ENCODE assay signal across 6 cellular contexts in genomic region chr22:20956258-20957117, GRCh38.
DNase-seq lines count a peak whose midpoint lies in the region; ATAC-seq and TF ChIP-seq lines count a peak whose summit lies in the region.

No MANE protein-coding gene starts in this region.

- H3K36me3 ChIP-seq in HUES48 (ENCODE audit: control insufficient read depth, insufficient read depth, low read length), result peaks cover 27% of the 10 kb centered on the region
- H3K36me3 ChIP-seq in parathyroid adenoma (ENCODE audit: control insufficient read depth, insufficient read depth, low read length), result no peaks in the 10 kb centered on the region

- peak overlapping the region; percentile 76 for H3K4me2 ChIP-seq in parathyroid adenoma (ENCODE audit: low read length)

- peak overlapping the region; percentile 69 for H3K4me3 ChIP-seq in HUES48 (ENCODE audit: low read depth, low read length)
- H3K4me3 ChIP-seq in cardiac fibroblast (replicated peaks in 1 of 2; ENCODE audit: low read depth in 2 of 2, low read length in 2 of 2), result peak overlapping the region; percentile 64 to 78
- H3K4me3 ChIP-seq in parathyroid adenoma (ENCODE audit: low read depth, low read length), result peak overlapping the region; percentile 52

- H3K27me3 ChIP-seq in HUES48 (ENCODE audit: control insufficient read depth, insufficient read depth, low read length) (peaks cover 13% of the 10 kb centered on the region), parathyroid adenoma (ENCODE audit: control insufficient read depth, insufficient read depth, low read length) (no peaks in the 10 kb centered on the region)

- DNase-seq in cardiac fibroblast (ENCODE audit: low read depth in 2 of 2) (peak; percentile 20 to 22), germinal center (ENCODE audit: low spot score) (no peak)

- no peaks in the 10 kb centered on the region for H3K79me2 ChIP-seq in parathyroid adenoma

- peak overlapping the region; percentile 82 for H2AFZ ChIP-seq in parathyroid adenoma

- H3K27ac ChIP-seq in HUES48 (ENCODE audit: low read depth, low read length) (peak overlapping the region; percentile 62), parathyroid adenoma (no peak overlapping the region)

- H3K9me3 ChIP-seq in HUES48 (ENCODE audit: control insufficient read depth, insufficient read depth, low read length) (no peaks in the 10 kb centered on the region), parathyroid adenoma (ENCODE audit: control insufficient read depth, low read length) (no peaks in the 10 kb centered on the region)

- no peak for TF ChIP-seq CTCF in cardiac fibroblast (IDR thresholded peaks at IDR 0.05; ENCODE audit: low read depth, low read length)
- TF ChIP-seq CTCF in parathyroid adenoma (IDR thresholded peaks at IDR 0.05), result no peak

- ATAC-seq in HG03439 (IDR thresholded peaks at IDR 0.05; ENCODE audit: unreplicated experiment) (no peak), GM19395 (IDR thresholded peaks at IDR 0.05; ENCODE audit: unreplicated experiment) (no peak)

- no peak overlapping the region for H3K9ac ChIP-seq in HUES48 (ENCODE audit: low read depth, low read length)
- H3K9ac ChIP-seq in parathyroid adenoma, result no peak overlapping the region

- H3K4me1 ChIP-seq in HUES48 (ENCODE audit: control insufficient read depth, insufficient read depth, low read length), result 0 out of 2 replicates have a peak, but pooled peaks cover 2% of the 10 kb centered on the region
- no peaks in the 10 kb centered on the region for H3K4me1 ChIP-seq in parathyroid adenoma
